23 cellular contexts compared by ENCODE assay signal in genomic region chr1:41819069-41819468, GRCh38.
DNase-seq lines count a peak whose midpoint lies in the region; ATAC-seq, FAIRE-seq and TF ChIP-seq lines count a peak whose summit lies in the region.
"Had no signal": no experiment of that assay in that cellular context is flagged by ENCODE, and none has a peak within 500 bp of the region (broad histone marks: within the 10 kb centered on the region; RNA-seq: fewer than 3 reads in every experiment).

No MANE protein-coding gene starts in this region.

- no peak overlapping the region for H3K4me3 Mint-ChIP-seq in central memory CD8-positive, alpha-beta T cell
- H3K4me3 Mint-ChIP-seq: CD14-positive monocyte; CD4-positive, alpha-beta memory T cell; HFFc6; IgD-negative memory B cell had no signal

- peaks cover 14% of the 10 kb centered on the region for H3K4me1 Mint-ChIP-seq in central memory CD8-positive, alpha-beta T cell

- H3K27me3 ChIP-seq in MM.1S (replicated peaks; ENCODE audit: insufficient read depth, low read length) = no peaks in the 10 kb centered on the region
- H3K27me3 ChIP-seq: BLaER1 had no signal

- ATAC-seq in activated CD4-positive, CD25-positive, alpha-beta regulatory T cell treated with anti-CD3 and anti-CD28 coated beads, Interleukin-2, amount 50 U/mL, for 24 hours = peak; percentile 60 to 79
- no peak for ATAC-seq in central memory CD8-positive, alpha-beta T cell (replicated peaks; ENCODE audit: extremely low read depth, poor library complexity, severe bottlenecking)
- ATAC-seq: A549, HCT116, HepG2 had no signal

- FAIRE-seq in GM18507 (lab: Jason Lieb, UNC) (peak; percentile 33), kidney (lab: Jason Lieb, UNC) (no peak)
- FAIRE-seq: A549, HepG2 had no signal

- H3K27ac Mint-ChIP-seq in central memory CD8-positive, alpha-beta T cell (ENCODE audit: low read depth) = peak overlapping the region; percentile 33
- H3K27ac Mint-ChIP-seq: CD14-positive monocyte, HFFc6, IgD-negative memory B cell had no signal

- no peaks in the 10 kb centered on the region for H3F3A ChIP-seq in MM.1S (ENCODE audit: insufficient read depth, low read length)

- no peaks in the 10 kb centered on the region for H4K20me1 ChIP-seq in MM.1S (ENCODE audit: insufficient read depth, low read length)
- H4K20me1 ChIP-seq: BLaER1 had no signal

- TF ChIP-seq CTCF in MM.1S (IDR thresholded peaks at IDR 0.05; ENCODE audit: low read length) (no peak), kidney (IDR thresholded peaks at IDR 0.05; ENCODE audit: borderline replicate concordance, extremely low read depth, insufficient read depth) (no peak)

- no peak overlapping the region for H3K9ac ChIP-seq in MM.1S (ENCODE audit: low read length)
- no peak overlapping the region for H3K9ac ChIP-seq in kidney (ENCODE audit: low read length in 2 of 2)
- H3K9ac ChIP-seq: BLaER1 had no signal

- no peak overlapping the region for H3K27ac ChIP-seq in MM.1S (ENCODE audit: low read length)
- no peak overlapping the region for H3K27ac ChIP-seq in kidney (ENCODE audit: low read depth in 2 of 2, low read length in 2 of 2)
- H3K27ac ChIP-seq: 22Rv1, A549, BLaER1, HL-60 had no signal

- DNase-seq in activated CD4-positive, CD25-positive, alpha-beta regulatory T cell treated with anti-CD3 and anti-CD28 coated beads, Interleukin-2, amount 50 U/mL, for 72 hours = no peak
- DNase-seq in GM18507 (ENCODE audit: extremely low spot score, insufficient read length, low read depth) (no peak), MM.1S (peak; percentile 61), kidney (no peak), AML-193 (lab: John Stamatoyannopoulos, UW) (no peak), NCI-H1105 (lab: John Stamatoyannopoulos, UW) (no peak)
- DNase-seq in central memory CD8-positive, alpha-beta T cell (ENCODE audit: low spot score in 2 of 2) = no peak
- DNase-seq: CD4-positive, alpha-beta memory T cell; DMS153; DMS79 treated with DMSO at 0.1 percent for 48 hours; GF-D8; GOT3; H7; HFFc6 had no signal

- no peaks in the 10 kb centered on the region for H3K79me2 ChIP-seq in MM.1S (ENCODE audit: low read length)

- H3K4me3 ChIP-seq in MM.1S (ENCODE audit: low read length) = no peak overlapping the region
- H3K4me3 ChIP-seq in kidney (ENCODE audit: low read length in 2 of 2) = no peak overlapping the region
- H3K4me3 ChIP-seq: A549, BLaER1 had no signal

- no peaks in the 10 kb centered on the region for H3K9me2 ChIP-seq in MM.1S (replicated peaks; ENCODE audit: insufficient read depth, low read length)

- H3K4me1 ChIP-seq in MM.1S (ENCODE audit: low read length) (peaks cover 13% of the 10 kb centered on the region; the same call in 1 of the 2 replicates), kidney (ENCODE audit: control insufficient read depth in 1 of 2, insufficient read depth in 1 of 2, low read depth in 1 of 2, low read length in 2 of 2) (peaks cover 8 to 11% of the 10 kb centered on the region in 2 donors)
- H3K4me1 ChIP-seq: A549, BLaER1 had no signal

- intact Hi-C loops in kidney (cut with DNase I) = no loop called here

- H3K36me3 ChIP-seq in MM.1S (replicated peaks; ENCODE audit: insufficient read depth, low read length) (no peaks in the 10 kb centered on the region), kidney (ENCODE audit: control insufficient read depth in 1 of 2, insufficient read depth in 2 of 2, low read length in 2 of 2) (no peaks in the 10 kb centered on the region)
- H3K36me3 ChIP-seq: BLaER1 had no signal

- no peaks in the 10 kb centered on the region for H3K27me3 Mint-ChIP-seq in central memory CD8-positive, alpha-beta T cell
- H3K27me3 Mint-ChIP-seq: CD4-positive, alpha-beta memory T cell; IgD-negative memory B cell had no signal

- peaks cover 1% of the 10 kb centered on the region for H3K36me3 Mint-ChIP-seq in central memory CD8-positive, alpha-beta T cell (ENCODE audit: insufficient read depth)
- H3K36me3 Mint-ChIP-seq: CD14-positive monocyte; CD4-positive, alpha-beta memory T cell had no signal

- no peak overlapping the region for H2AFZ ChIP-seq in MM.1S (ENCODE audit: low read length)

- H3K9me3 Mint-ChIP-seq in central memory CD8-positive, alpha-beta T cell = no peaks in the 10 kb centered on the region
- H3K9me3 Mint-ChIP-seq: CD14-positive monocyte; CD4-positive, alpha-beta memory T cell; HFFc6; IgD-negative memory B cell had no signal

- H3K9me3 ChIP-seq in MM.1S (replicated peaks; ENCODE audit: insufficient read depth, low read length) = no peaks in the 10 kb centered on the region
- H3K9me3 ChIP-seq in kidney (ENCODE audit: control insufficient read depth in 1 of 2, low read length in 2 of 2) = no peaks in the 10 kb centered on the region
- H3K9me3 ChIP-seq: A549, BLaER1 had no signal

- H3K4me2 ChIP-seq in MM.1S (ENCODE audit: low read depth, low read length) = no peak overlapping the region
- H3K4me2 ChIP-seq: A549, BLaER1 had no signal
